Comparison of ENCODE assay signal across 9 cellular contexts in the genomic region with DNA sequence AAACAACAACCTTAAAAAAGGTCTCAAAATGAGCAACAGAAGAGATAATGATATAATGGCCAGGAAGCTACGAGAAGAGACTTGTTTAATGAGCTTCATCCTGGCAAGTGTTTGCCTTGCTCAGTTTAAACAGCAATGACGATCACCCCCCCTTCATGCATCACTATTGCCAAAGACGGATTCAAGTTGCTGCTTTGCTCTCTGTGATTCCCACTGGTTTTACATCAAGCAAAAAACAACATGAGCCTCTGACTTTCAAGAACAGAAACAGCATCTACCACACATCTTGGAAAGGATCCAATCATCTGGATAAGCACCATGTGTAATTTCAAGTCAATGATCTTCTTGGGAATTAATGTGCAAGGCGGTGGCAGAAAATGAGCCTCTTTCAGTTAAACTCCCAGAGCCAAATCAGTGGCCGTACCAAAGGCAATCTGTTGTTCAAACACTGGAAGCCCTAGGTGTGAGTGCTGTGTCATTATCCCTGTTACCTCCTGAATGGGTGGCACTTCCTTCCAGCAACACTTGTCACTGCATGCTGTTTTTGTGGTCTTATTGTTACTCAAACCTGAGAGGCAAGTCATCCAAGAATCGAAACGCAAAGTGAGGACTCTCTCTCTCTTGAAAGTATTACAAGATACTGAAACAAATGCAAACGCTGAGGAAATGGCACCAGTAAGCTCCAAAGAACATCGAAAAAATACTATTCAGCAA.
A peak's percentile ranks its signal among the peaks of the same experiment; 100 is the strongest.
DNase-seq lines count a peak whose midpoint lies in the region; ATAC-seq and TF ChIP-seq lines count a peak whose summit lies in the region.
"Had no signal": no experiment of that assay in that cellular context is flagged by ENCODE, and none has a peak within 500 bp of the region (broad histone marks: within the 10 kb centered on the region; RNA-seq: fewer than 3 reads in every experiment).

No MANE protein-coding gene starts in this region.

- WGBS in mesendoderm (ENCODE audit: extremely low coverage, insufficient coverage, low lambda C conversion rate): no CpG with 5 or more reads among the region's 9 CpGs
- 58 to 63% methylated on average over 9 of the region's 9 CpGs for WGBS in thyroid gland, 2 donors

- intact Hi-C loops in thyroid gland (cut with DNase I): no loop called here

- no peak overlapping the region for H4K5ac ChIP-seq in mesendoderm (ENCODE audit: low read length)

- no peaks in the 10 kb centered on the region for H3K79me2 ChIP-seq in mesendoderm (ENCODE audit: control insufficient read depth, insufficient read depth, low read length)

- H3K4me1 ChIP-seq in HUES6 (ENCODE audit: control insufficient read depth, insufficient read depth, low read length) (peaks cover 47% of the 10 kb centered on the region), mesendoderm (ENCODE audit: control insufficient read depth, low read depth, low read length) (peaks cover 11% of the 10 kb centered on the region), thyroid gland (peaks cover 0 to 3% of the 10 kb centered on the region in 2 donors)

- no peak for TF ChIP-seq CTCF in thyroid gland (IDR thresholded peaks at IDR 0.05)

- peaks cover 4% of the 10 kb centered on the region for H3K79me1 ChIP-seq in mesendoderm (ENCODE audit: low read length)

- H3K27me3 ChIP-seq in HUES6 (ENCODE audit: control insufficient read depth, insufficient read depth, low read length) (no peaks in the 10 kb centered on the region), mesendoderm (ENCODE audit: insufficient read depth, low read length, poor library complexity) (no peaks in the 10 kb centered on the region), thyroid gland (no peaks in the 10 kb centered on the region)
- H3K27me3 ChIP-seq: BLaER1 had no signal

- peak; percentile 64 for DNase-seq in activated CD8-positive, alpha-beta memory T cell treated with anti-CD3 and anti-CD28 coated beads for 24 hours
- no peak for DNase-seq in activated CD8-positive, alpha-beta memory T cell treated with anti-CD3 and anti-CD28 coated beads, Interleukin-2, amount 50 U/mL, for 4 hours
- peak; percentile 20 to 39 for DNase-seq in activated CD4-positive, alpha-beta T cell treated with anti-CD3 and anti-CD28 coated beads, Interleukin-2, amount 50 U/mL, for 48 hours
- peak; percentile 81 for DNase-seq in mesendoderm
- DNase-seq in thyroid gland: no peak
- DNase-seq in HK-2 (ENCODE audit: unreplicated experiment): no peak

- no peak overlapping the region for H2BK120ac ChIP-seq in mesendoderm (ENCODE audit: low read depth, low read length)

- H3K9ac ChIP-seq in HUES6 (ENCODE audit: low read length) (no peak overlapping the region), mesendoderm (ENCODE audit: low read length) (no peak overlapping the region)
- H3K9ac ChIP-seq: BLaER1 had no signal

- TF ChIP-seq POLR2A in thyroid gland (IDR thresholded peaks at IDR 0.05): no peak

- H3K56ac ChIP-seq in mesendoderm (ENCODE audit: low read length): peak overlapping the region; percentile 28

- no peak overlapping the region for H4K8ac ChIP-seq in mesendoderm (ENCODE audit: low read depth, low read length)

- H3K27ac ChIP-seq in HUES6 (ENCODE audit: low read depth, low read length): peak overlapping the region; percentile 27; the same call in 1 of the 2 replicates
- H3K27ac ChIP-seq in mesendoderm (ENCODE audit: low read depth, low read length): no peak overlapping the region
- H3K27ac ChIP-seq in thyroid gland: no peak overlapping the region
- H3K27ac ChIP-seq: BLaER1 had no signal

- H3K4me2 ChIP-seq in mesendoderm (ENCODE audit: low read length): no peak overlapping the region
- H3K4me2 ChIP-seq: BLaER1 had no signal

- H3K36me3 ChIP-seq in HUES6 (ENCODE audit: control insufficient read depth, insufficient read depth, low read length) (no peaks in the 10 kb centered on the region), mesendoderm (ENCODE audit: control insufficient read depth, insufficient read depth, low read length) (no peaks in the 10 kb centered on the region), thyroid gland (no peaks in the 10 kb centered on the region)

- H3K4ac ChIP-seq in mesendoderm (ENCODE audit: low read depth, low read length): no peak overlapping the region

- ATAC-seq in HG03442 (IDR thresholded peaks at IDR 0.05; ENCODE audit: unreplicated experiment): no peak

- H2BK5ac ChIP-seq in mesendoderm (ENCODE audit: low read length): no peak overlapping the region

- no peak overlapping the region for H2AK5ac ChIP-seq in mesendoderm (ENCODE audit: low read length)

- H3K4me3 ChIP-seq in HUES6 (ENCODE audit: low read depth, low read length): no peak overlapping the region
- no peak overlapping the region for H3K4me3 ChIP-seq in mesendoderm (ENCODE audit: low read length)
- H3K4me3 ChIP-seq in thyroid gland (replicated peaks in 1 of 3): no peak overlapping the region
- H3K4me3 ChIP-seq: BLaER1 had no signal

- H3K9me3 ChIP-seq in HUES6 (ENCODE audit: control insufficient read depth, insufficient read depth, low read depth, low read length) (peaks cover under 1% of the 10 kb centered on the region; the same call in 1 of the 2 replicates), thyroid gland (no peaks in the 10 kb centered on the region)
- H3K9me3 ChIP-seq: BLaER1 had no signal

- no peak overlapping the region for H3K23ac ChIP-seq in mesendoderm (ENCODE audit: low read length)

- no peak overlapping the region for H2BK15ac ChIP-seq in mesendoderm (replicated peaks; ENCODE audit: low read depth)

- peak overlapping the region; percentile 54 for H3K18ac ChIP-seq in mesendoderm (ENCODE audit: low read length)

Comparison
In these comparisons a context has a peak if more than half of its experiments do, and no peak if none do; other contexts are left out.
1. DNase-seq: peak in activated CD8-positive, alpha-beta memory T cell treated with anti-CD3 and anti-CD28 coated beads for 24 hours (single experiment), activated CD4-positive, alpha-beta T cell treated with anti-CD3 and anti-CD28 coated beads, Interleukin-2, amount 50 U/mL, for 48 hours (2 of 2) and mesendoderm (single experiment); none in activated CD8-positive, alpha-beta memory T cell treated with anti-CD3 and anti-CD28 coated beads, Interleukin-2, amount 50 U/mL, for 4 hours (single experiment), thyroid gland (0 of 2) and HK-2 (single experiment).